In the genomic region with DNA sequence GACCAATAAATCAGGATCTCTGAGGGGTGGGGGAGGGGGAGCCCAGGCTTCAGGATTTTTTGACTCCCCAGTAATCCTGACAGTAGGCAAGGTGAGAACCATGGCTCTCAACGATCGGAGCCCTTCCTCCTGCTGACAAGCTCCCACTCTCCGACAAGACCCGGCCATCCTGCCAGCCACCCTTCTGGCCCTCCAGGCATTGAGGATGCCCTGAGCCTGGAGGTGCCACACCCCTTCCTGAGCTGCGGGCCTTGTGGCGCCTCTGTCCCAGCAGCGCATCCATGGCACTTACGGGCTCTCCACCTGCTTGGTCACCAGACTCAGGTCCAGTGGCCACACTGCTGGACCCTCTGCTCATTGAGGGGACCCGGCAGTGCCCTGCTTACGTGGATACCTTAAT, we compare ENCODE assay signal across 16 cellular contexts. TPM values are rescaled to one million over a fixed set of nuclear protein-coding genes. Genes with fewer than 3 reads are reported as not detected.
DNase-seq lines count a peak whose midpoint lies in the region; ATAC-seq and TF ChIP-seq lines count a peak whose summit lies in the region.
"Had no signal": no experiment of that assay in that cellular context is flagged by ENCODE, and none has a peak within 500 bp of the region (broad histone marks: within the 10 kb centered on the region; RNA-seq: fewer than 3 reads in every experiment).

No MANE protein-coding gene starts in this region.

- DNase-seq in SK-N-SH (no peak), chondrocyte (ENCODE audit: low spot score) (no peak), neuronal stem cell (ENCODE audit: low spot score) (no peak), kidney tubule cell (ENCODE audit: low spot score) (no peak)
- DNase-seq in activated CD8-positive, alpha-beta memory T cell treated with anti-CD3 and anti-CD28 coated beads, Interleukin-2, amount 10 ng/mL, durations not matched to agents 7 days and 5 days = no peak
- DNase-seq: DND-41, NCI-H1105, T-helper 17 cell had no signal

- H3K79me2 ChIP-seq in SK-N-SH (ENCODE audit: insufficient read depth) = no peaks in the 10 kb centered on the region

- H3K4me2 ChIP-seq in SK-N-SH = no peak overlapping the region
- no peak overlapping the region for H3K4me2 ChIP-seq in neuronal stem cell (ENCODE audit: insufficient read depth, low read length, poor library complexity, severe bottlenecking)
- H3K4me2 ChIP-seq: KMS-11 had no signal

- peaks cover 70% of the 10 kb centered on the region for H3K4me1 Mint-ChIP-seq in chondrocyte (ENCODE audit: low read depth)
- H3K4me1 Mint-ChIP-seq in activated CD8-positive, alpha-beta memory T cell treated with anti-CD3 and anti-CD28 coated beads, Interleukin-2, amount 10 ng/mL, durations not matched to agents 7 days and 5 days = peaks cover 16% of the 10 kb centered on the region

- no peaks in the 10 kb centered on the region for H3K27me3 Mint-ChIP-seq in chondrocyte (ENCODE audit: low read depth)
- H3K27me3 Mint-ChIP-seq in activated CD8-positive, alpha-beta memory T cell treated with anti-CD3 and anti-CD28 coated beads, Interleukin-2, amount 10 ng/mL, durations not matched to agents 7 days and 5 days = no peaks in the 10 kb centered on the region

- peaks cover 16 to 31% of the 10 kb centered on the region in 2 experiments for H3K4me1 ChIP-seq in SK-N-SH (ENCODE audit: control insufficient read depth in 1 of 2, insufficient read depth in 2 of 2, low read depth in 1 of 2, low read length in 1 of 2)
- peaks cover 0 to 2% of the 10 kb centered on the region in 2 donors for H3K4me1 ChIP-seq in neuronal stem cell (ENCODE audit: control insufficient read depth in 2 of 2, insufficient read depth in 1 of 2, low read depth in 1 of 2, low read length in 2 of 2)

- H3K4me3 Mint-ChIP-seq in chondrocyte (ENCODE audit: unreplicated experiment) = no peak overlapping the region
- no peak overlapping the region for H3K4me3 Mint-ChIP-seq in activated CD8-positive, alpha-beta memory T cell treated with anti-CD3 and anti-CD28 coated beads, Interleukin-2, amount 10 ng/mL, durations not matched to agents 7 days and 5 days
- H3K4me3 Mint-ChIP-seq: T-helper 17 cell had no signal

- H4K8ac ChIP-seq in neuronal stem cell (ENCODE audit: low read depth, low read length) = peak overlapping the region; percentile 7

- no peak overlapping the region for H2BK15ac ChIP-seq in neuronal stem cell (ENCODE audit: low read length)

- H4K91ac ChIP-seq in neuronal stem cell (ENCODE audit: low read depth, low read length, poor library complexity) = no peak overlapping the region

- H3K9me3 Mint-ChIP-seq in chondrocyte (ENCODE audit: low read depth) = no peaks in the 10 kb centered on the region
- H3K9me3 Mint-ChIP-seq in activated CD8-positive, alpha-beta memory T cell treated with anti-CD3 and anti-CD28 coated beads, Interleukin-2, amount 10 ng/mL, durations not matched to agents 7 days and 5 days (ENCODE audit: low read depth) = peaks cover 5% of the 10 kb centered on the region

- POLR2A ChIA-PET in SK-N-SH (lab: Yijun Ruan, JAX) = no interaction called here

- H3K27ac ChIP-seq in SK-N-SH (ENCODE audit: low read depth in 2 of 2, low read length in 1 of 2) (peak overlapping the region in 1 of 2 experiments; percentile 72; a peak in 1 of 4 replicates), neuronal stem cell (replicated peaks; ENCODE audit: low read length) (no peak overlapping the region), temporal lobe (ENCODE audit: low read depth, low read length) (peak overlapping the region; percentile 64)
- H3K27ac ChIP-seq: 22Rv1, KMS-11, RWPE1 had no signal

- no peak overlapping the region for H3K18ac ChIP-seq in neuronal stem cell (ENCODE audit: low read length)

- no peaks in the 10 kb centered on the region for H3K9me3 ChIP-seq in SK-N-SH
- peaks cover 0 to 4% of the 10 kb centered on the region in 2 donors for H3K9me3 ChIP-seq in neuronal stem cell (replicated peaks in 1 of 2; ENCODE audit: control insufficient read depth in 2 of 2, insufficient read depth in 1 of 2, low read depth in 1 of 2, low read length in 2 of 2)
- H3K9me3 ChIP-seq: ovary, testis had no signal

- H3K14ac ChIP-seq in neuronal stem cell (ENCODE audit: low read length) = no peak overlapping the region

- H3K27me3 ChIP-seq in SK-N-SH (ENCODE audit: insufficient read depth) = no peaks in the 10 kb centered on the region
- H3K27me3 ChIP-seq in neuronal stem cell (ENCODE audit: control insufficient read depth in 3 of 3, insufficient read depth in 3 of 3, low read depth in 1 of 3, low read length in 3 of 3) = no peaks in the 10 kb centered on the region
- H3K27me3 ChIP-seq: ovary, testis had no signal

- H3K9me2 ChIP-seq in SK-N-SH = no peaks in the 10 kb centered on the region

- H3K36me3 ChIP-seq in SK-N-SH (replicated peaks in 1 of 2; ENCODE audit: control insufficient read depth in 1 of 2, insufficient read depth in 2 of 2, low read length in 1 of 2) (no peaks in the 10 kb centered on the region), neuronal stem cell (replicated peaks in 1 of 2; ENCODE audit: control insufficient read depth in 2 of 2, insufficient read depth in 2 of 2, low read length in 2 of 2) (no peaks in the 10 kb centered on the region)
- H3K36me3 ChIP-seq: ovary had no signal

- no peak for TF ChIP-seq CTCF in SK-N-SH (IDR thresholded peaks at IDR 0.05)
- TF ChIP-seq CTCF in chondrocyte (IDR thresholded peaks at IDR 0.05) = no peak

- H2AFZ ChIP-seq in SK-N-SH (ENCODE audit: low read depth) (peak overlapping the region; percentile 77; the same call in 1 of the 2 replicates), neuronal stem cell (ENCODE audit: low read length) (no peak overlapping the region)

- H2BK120ac ChIP-seq in neuronal stem cell (ENCODE audit: low read depth, low read length) = no peak overlapping the region

- no peak overlapping the region for H2AK5ac ChIP-seq in neuronal stem cell (ENCODE audit: low read depth, low read length)

- no peak overlapping the region for H3K4ac ChIP-seq in neuronal stem cell (ENCODE audit: low read length)

- no peaks in the 10 kb centered on the region for H3K79me1 ChIP-seq in neuronal stem cell (ENCODE audit: low read depth, low read length)

- H3K4me3 ChIP-seq in SK-N-SH (ENCODE audit: low read depth in 2 of 2, low read length in 1 of 2) = no peak overlapping the region
- no peak overlapping the region for H3K4me3 ChIP-seq in neuronal stem cell (ENCODE audit: low read length in 2 of 2)
- H3K4me3 ChIP-seq: ovary, testis had no signal

- peaks cover 6% of the 10 kb centered on the region for H3F3A ChIP-seq in SK-N-SH (replicated peaks; ENCODE audit: insufficient read depth)

- CTCF ChIA-PET in SK-N-SH (lab: Yijun Ruan, JAX) = interaction anchor here (1.2 kb wide), 1 partner anchor 85 kb away, joined by 4 read pairs; no protein-coding TSS in a partner anchor
- CTCF ChIA-PET in activated CD8-positive, alpha-beta memory T cell treated with anti-CD3 and anti-CD28 coated beads, Interleukin-2, amount 10 ng/mL, durations not matched to agents 7 days and 5 days (lab: Charles Lee) = interaction anchor here (1.1 to 1.5 kb wide), 2 partner anchors 10 to 15 kb away, joined by 3 to 4 read pairs; no protein-coding TSS in a partner anchor

- H4K20me1 ChIP-seq in SK-N-SH (ENCODE audit: insufficient read depth) = no peaks in the 10 kb centered on the region

- TF ChIP-seq EP300 in SK-N-SH (IDR thresholded peaks at IDR 0.05; ENCODE audit: borderline replicate concordance in 1 of 2, low read depth in 1 of 2, low read length in 1 of 2) = no peak

- H3K9ac ChIP-seq in SK-N-SH = no peak overlapping the region
- no peak overlapping the region for H3K9ac ChIP-seq in neuronal stem cell (ENCODE audit: low read depth, low read length, poor library complexity)
- H3K9ac ChIP-seq: KMS-11 had no signal

- H3K27ac Mint-ChIP-seq in chondrocyte (ENCODE audit: unreplicated experiment) = peak overlapping the region; percentile 90
- no peak overlapping the region for H3K27ac Mint-ChIP-seq in activated CD8-positive, alpha-beta memory T cell treated with anti-CD3 and anti-CD28 coated beads, Interleukin-2, amount 10 ng/mL, durations not matched to agents 7 days and 5 days
- H3K27ac Mint-ChIP-seq: T-helper 17 cell had no signal

- no peak overlapping the region for H2BK12ac ChIP-seq in neuronal stem cell (ENCODE audit: low read length)

- no peak for ATAC-seq in SK-N-SH treated with all-trans-retinoic acid at 6 μM for 48 hours
- ATAC-seq in activated CD8-positive, alpha-beta memory T cell treated with anti-CD3 and anti-CD28 coated beads, Interleukin-2, amount 10 ng/mL, durations not matched to agents 7 days and 5 days = no peak
- no peak for ATAC-seq in GM19395 (IDR thresholded peaks at IDR 0.05; ENCODE audit: unreplicated experiment)
- ATAC-seq: T-helper 17 cell had no signal

- no peak for TF ChIP-seq RAD21 in SK-N-SH (IDR thresholded peaks at IDR 0.05; ENCODE audit: low read length)

- H2BK5ac ChIP-seq in neuronal stem cell (ENCODE audit: low read length) = no peak overlapping the region

- H3K23ac ChIP-seq in neuronal stem cell (ENCODE audit: low read depth, low read length, poor library complexity) = no peak overlapping the region

- H3K36me3 Mint-ChIP-seq in chondrocyte (ENCODE audit: low read depth) = peaks cover 5% of the 10 kb centered on the region
- peaks cover 3% of the 10 kb centered on the region for H3K36me3 Mint-ChIP-seq in activated CD8-positive, alpha-beta memory T cell treated with anti-CD3 and anti-CD28 coated beads, Interleukin-2, amount 10 ng/mL, durations not matched to agents 7 days and 5 days

- 100% methylated on average over 9 of the region's 10 CpGs for WGBS in SK-N-SH (ENCODE audit: low lambda C conversion rate)
- no CpG with 5 or more reads among the region's 10 CpGs for WGBS in neuronal stem cell (ENCODE audit: extremely low coverage in 2 of 2, insufficient read length in 2 of 2, insufficient replicate concordance in 1 of 2), 2 donors

TF ChIP-seq in SK-N-SH, 30 proteins besides CTCF, POLR2A, EP300 and RAD21 (continues in another document):
- TF ChIP-seq ELF1 (IDR thresholded peaks at IDR 0.05) (no peak), NFIC (IDR thresholded peaks at IDR 0.05; ENCODE audit: borderline replicate concordance) (no peak), MEF2A (IDR thresholded peaks at IDR 0.05; ENCODE audit: borderline replicate concordance, low read depth) (no peak), RXRA (IDR thresholded peaks at IDR 0.05; ENCODE audit: borderline replicate concordance, low read depth) (no peak)

TF ChIP-seq in SK-N-SH treated with all-trans-retinoic acid at 6 μM for 48 hours, 23 proteins besides CTCF, POLR2A, EP300 and RAD21 (continues in another document):
- TF ChIP-seq OSR1 (CRISPR knock-in tag; IDR thresholded peaks at IDR 0.05) (no peak), ISL1 (CRISPR knock-in tag; IDR thresholded peaks at IDR 0.05) (no peak), TCF4 (CRISPR knock-in tag; IDR thresholded peaks at IDR 0.05; ENCODE audit: borderline replicate concordance) (no peak)

RNA-seq across cellular contexts. Expression of a gene that starts 46.0 kb away (rescaled TPM):
- 2.0 and 2.2 TPM in 2 replicates for polyA plus RNA-seq in SK-N-SH (2012; rRNA removed)
- polyA plus RNA-seq in SK-N-SH (2012; cell fraction: cytosol; rRNA removed) = 1.7 and 2.7 TPM in 2 replicates
- polyA plus RNA-seq in SK-N-SH (2012; cell fraction: nucleus; rRNA removed) = 2.2 and 3.7 TPM in 2 replicates
- total RNA-seq in chondrocyte (36.4 to 61.0 TPM (median 59.5 TPM) in 3 replicates), temporal lobe (35.7 TPM)
- 0.25 TPM for polyA plus RNA-seq in neuronal stem cell (2013, experiment 1 of 2)
- 0.44 TPM for polyA plus RNA-seq in neuronal stem cell (2013, experiment 2 of 2)
- total RNA-seq in activated CD8-positive, alpha-beta memory T cell treated with anti-CD3 and anti-CD28 coated beads, Interleukin-2, amount 10 ng/mL, durations not matched to agents 7 days and 5 days = 1 to 10 TPM; 3.4 to 5.0 TPM
